In the genomic region with DNA sequence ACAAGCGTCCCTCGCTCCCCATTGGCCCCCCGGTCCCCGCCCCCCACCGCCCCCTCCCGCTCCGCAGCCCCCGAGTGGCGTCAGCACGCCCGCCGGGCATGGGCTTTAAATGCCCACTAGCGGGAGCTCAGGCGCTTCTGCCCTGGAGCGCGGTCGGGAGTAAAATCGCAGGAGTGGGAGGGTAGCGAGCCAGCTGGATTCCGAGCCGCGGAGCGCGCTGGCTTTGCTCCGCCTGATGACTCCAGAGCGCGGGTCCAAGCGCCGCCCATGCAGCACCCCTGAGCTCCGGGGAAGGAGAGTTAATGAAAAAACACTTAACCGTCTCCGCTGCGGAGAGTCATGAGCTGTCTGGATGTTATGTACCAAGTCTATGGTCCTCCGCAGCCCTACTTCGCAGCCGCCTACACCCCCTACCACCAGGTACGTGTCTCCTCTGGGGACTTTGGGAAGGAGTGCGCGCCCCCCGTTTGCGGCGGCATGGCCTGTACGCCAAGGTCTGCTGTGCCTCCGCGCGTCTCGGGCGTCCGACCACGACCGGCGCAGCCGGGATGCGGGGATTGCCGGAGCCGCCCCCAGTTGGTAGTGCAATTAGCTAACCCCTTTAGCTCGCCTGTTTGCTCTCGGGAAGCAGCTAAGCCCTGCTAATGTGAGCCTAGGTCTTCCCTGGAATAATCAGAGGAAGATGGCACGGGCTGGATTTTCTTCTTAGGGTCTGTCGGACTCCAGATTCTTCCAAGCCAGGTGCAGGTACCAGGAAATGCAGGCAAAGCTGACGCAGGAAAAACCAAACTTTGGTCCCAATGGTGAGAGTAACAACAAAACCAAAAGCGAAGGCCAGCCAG, we compare ENCODE assay signal across 8 cellular contexts. TPM values are rescaled to one million over a fixed set of nuclear protein-coding genes. Genes with fewer than 3 reads are reported as not detected.
DNase-seq lines count a peak whose midpoint lies in the region; ATAC-seq, FAIRE-seq and TF ChIP-seq lines count a peak whose summit lies in the region.

A gene with protein sequence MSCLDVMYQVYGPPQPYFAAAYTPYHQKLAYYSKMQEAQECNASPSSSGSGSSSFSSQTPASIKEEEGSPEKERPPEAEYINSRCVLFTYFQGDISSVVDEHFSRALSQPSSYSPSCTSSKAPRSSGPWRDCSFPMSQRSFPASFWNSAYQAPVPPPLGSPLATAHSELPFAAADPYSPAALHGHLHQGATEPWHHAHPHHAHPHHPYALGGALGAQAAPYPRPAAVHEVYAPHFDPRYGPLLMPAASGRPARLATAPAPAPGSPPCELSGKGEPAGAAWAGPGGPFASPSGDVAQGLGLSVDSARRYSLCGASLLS (plus strand): TSS at position 134 of the 842 bp plus-strand sequence. CDS start 206 bp downstream, at position 340.

- H3K27ac ChIP-seq in HEK293 (ENCODE audit: extremely low read depth, low read depth, low read length) (no peak within 1 kb of the TSS; the same call in 1 of the 2 replicates), endothelial cell of umbilical vein (ENCODE audit: insufficient read depth, low read depth, low read length) (no peak within 1 kb of the TSS), urinary bladder (ENCODE audit: low read depth) (no peak within 1 kb of the TSS)

- no peaks in the 10 kb centered on the region for H4K20me1 ChIP-seq in endothelial cell of umbilical vein (replicated peaks; ENCODE audit: control insufficient read depth, extremely low read depth, insufficient read depth, low read length)

- POLR2A ChIA-PET in HEK293 (lab: Yijun Ruan, JAX), result interaction anchor here (0.7 to 1.1 kb wide), 2 partner anchors 41 to 54 kb away, joined by 4 read pairs; no protein-coding TSS in a partner anchor
- POLR2A ChIA-PET in endothelial cell of umbilical vein (lab: Charles Lee), result no interaction called here

- TF ChIP-seq CTCF in HEK293 (tag by site-specific recombination; IDR thresholded peaks at IDR 0.05) (peak; percentile 37; the same call in 1 of the 2 replicates), endothelial cell of umbilical vein (IDR thresholded peaks at IDR 0.05; ENCODE audit: extremely low read depth in 1 of 2, insufficient read depth in 1 of 2, low read depth in 1 of 2, low read length in 2 of 2) (peak in 1 of 2 donors; percentile 16), mesothelial cell of epicardium (IDR thresholded peaks at IDR 0.05; ENCODE audit: unreplicated experiment) (no peak)

- no peak within 1 kb of the TSS for H3K27ac Mint-ChIP-seq in mesothelial cell of epicardium

- FAIRE-seq in endothelial cell of umbilical vein (lab: Jason Lieb, UNC), result peak; percentile 15

- H3K4me1 Mint-ChIP-seq in mesothelial cell of epicardium, result peaks cover 20% of the 10 kb centered on the region

- H3K9me3 ChIP-seq in HEK293 (ENCODE audit: control insufficient read depth, insufficient read depth, low read depth, low read length), result no peaks in the 10 kb centered on the region
- no peaks in the 10 kb centered on the region for H3K9me3 ChIP-seq in endothelial cell of umbilical vein (replicated peaks; ENCODE audit: control insufficient read depth, insufficient read depth, low read length)

- intact Hi-C loops in endothelial cell of umbilical vein (cut with micrococcal nuclease), result loop anchor here (5.0 kb wide), 1 partner anchor 337 kb away; a partner anchor contains a TSS

- no peaks in the 10 kb centered on the region for H3K79me2 ChIP-seq in endothelial cell of umbilical vein (ENCODE audit: control insufficient read depth, insufficient read depth, low read length)

- DNase-seq in D341Med (ENCODE audit: low spot score) (peak; percentile 82), RPMI7951 (ENCODE audit: low read depth) (peak; percentile 37), endothelial cell of umbilical vein (ENCODE audit: low read depth, low spot score) (peak; percentile 12), mesothelial cell of epicardium (ENCODE audit: low spot score in 2 of 2, unreplicated experiment in 2 of 2) (peak; percentile 42 to 69)

- no peaks in the 10 kb centered on the region for H3K36me3 Mint-ChIP-seq in mesothelial cell of epicardium

- H3K9me1 ChIP-seq in endothelial cell of umbilical vein (replicated peaks; ENCODE audit: control insufficient read depth, extremely low read depth, insufficient read depth, low read length), result no peaks in the 10 kb centered on the region

- no peak within 1 kb of the TSS for H3K9ac ChIP-seq in endothelial cell of umbilical vein (replicated peaks; ENCODE audit: extremely low read depth, insufficient read depth, low read length)

- H3K9me3 Mint-ChIP-seq in mesothelial cell of epicardium, result no peaks in the 10 kb centered on the region

- H3K4me1 ChIP-seq in HEK293 (ENCODE audit: control insufficient read depth, insufficient read depth, low read length) (no peaks in the 10 kb centered on the region), endothelial cell of umbilical vein (ENCODE audit: control insufficient read depth, extremely low read depth, insufficient read depth, low read length) (peaks cover 6% of the 10 kb centered on the region), urinary bladder (ENCODE audit: insufficient read depth) (no peaks in the 10 kb centered on the region)

- CTCF ChIA-PET in HEK293 (lab: Yijun Ruan, JAX) (interaction anchor here (0.7 to 1.8 kb wide), 10 partner anchors 12 to 936 kb away, joined by 3 to 6 read pairs (median 3); no protein-coding TSS in a partner anchor), endothelial cell of umbilical vein (lab: Charles Lee) (interaction anchor here (0.6 to 1.0 kb wide), 2 partner anchors 337 to 1205 kb away, joined by 3 read pairs; a partner anchor contains a TSS)

- dilution Hi-C loops in endothelial cell of umbilical vein (cut with MboI; ENCODE audit: extremely low pct_ligation_motif_present, low sequenced_read_pairs), result no loop called here

- WGBS in urinary bladder, result under 1% methylated on average over 62 of the region's 62 CpGs

- H3K36me3 ChIP-seq in HEK293 (ENCODE audit: control insufficient read depth in 2 of 2, insufficient read depth in 1 of 2, low read length in 2 of 2) (no peaks in the 10 kb centered on the region), endothelial cell of umbilical vein (ENCODE audit: control insufficient read depth in 2 of 2, extremely low read depth in 1 of 2, insufficient read depth in 2 of 2, low read length in 2 of 2) (no peaks in the 10 kb centered on the region), urinary bladder (ENCODE audit: insufficient read depth) (no peaks in the 10 kb centered on the region)

- peak within 1 kb of the TSS; percentile 60 for H3K4me3 ChIP-seq in HEK293 (ENCODE audit: low read depth, low read length)
- peak within 1 kb of the TSS in 2 of 3 experiments; percentile 22 to 33 for H3K4me3 ChIP-seq in endothelial cell of umbilical vein (replicated peaks in 1 of 3; ENCODE audit: insufficient read depth in 1 of 3, low read depth in 1 of 3, low read length in 3 of 3)
- H3K4me3 ChIP-seq in urinary bladder (ENCODE audit: low read depth, low read length), result peak within 1 kb of the TSS; percentile 50

- ATAC-seq in HG03520 (IDR thresholded peaks at IDR 0.05; ENCODE audit: unreplicated experiment), result no peak
- no peak for ATAC-seq in GM18517 (IDR thresholded peaks at IDR 0.05; ENCODE audit: unreplicated experiment)

- H3K4me2 ChIP-seq in endothelial cell of umbilical vein (ENCODE audit: insufficient read depth, low read length), result peak within 1 kb of the TSS; percentile 49

- TF ChIP-seq POLR2A in endothelial cell of umbilical vein (IDR thresholded peaks at IDR 0.05; ENCODE audit: low read depth, low read length), result no peak

- H3K4me3 Mint-ChIP-seq in mesothelial cell of epicardium, result peak within 1 kb of the TSS; percentile 68

- H3K27me3 ChIP-seq in endothelial cell of umbilical vein (ENCODE audit: control insufficient read depth in 2 of 2, insufficient read depth in 2 of 2, low read length in 2 of 2), result peaks cover 81 to 97% of the 10 kb centered on the region in 2 experiments

- no peak within 1 kb of the TSS for H2AFZ ChIP-seq in endothelial cell of umbilical vein (ENCODE audit: low read depth, low read length)

- no TSS peak for BruUV-seq in endothelial cell of umbilical vein (replicated peaks; lab: Mats Ljungman, UMichigan)

- peaks cover 98% of the 10 kb centered on the region for H3K27me3 Mint-ChIP-seq in mesothelial cell of epicardium (ENCODE audit: low read depth)

TF ChIP-seq in HEK293, 187 proteins besides CTCF, POLR2A, EP300 and RAD21 (continues in another document):
- no peak for TF ChIP-seq ZNF112 (tag by site-specific recombination; IDR thresholded peaks at IDR 0.05)

TF ChIP-seq in endothelial cell of umbilical vein, 7 proteins besides CTCF, POLR2A, EP300 and RAD21:
- TF ChIP-seq GATA2 (IDR thresholded peaks at IDR 0.05; ENCODE audit: insufficient read depth, insufficient read length, low read depth, low read length), result no peak
- no peak for TF ChIP-seq FOS (IDR thresholded peaks at IDR 0.05; ENCODE audit: borderline replicate concordance, insufficient read depth, low read length)
- no peak for TF ChIP-seq MYC (IDR thresholded peaks at IDR 0.05; ENCODE audit: low read depth, low read length)
- TF ChIP-seq, protein P1, sequence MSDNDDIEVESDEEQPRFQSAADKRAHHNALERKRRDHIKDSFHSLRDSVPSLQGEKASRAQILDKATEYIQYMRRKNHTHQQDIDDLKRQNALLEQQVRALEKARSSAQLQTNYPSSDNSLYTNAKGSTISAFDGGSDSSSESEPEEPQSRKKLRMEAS (IDR thresholded peaks at IDR 0.05; ENCODE audit: insufficient read depth, insufficient read length), result no peak
- TF ChIP-seq POLR2AphosphoS5 (IDR thresholded peaks at IDR 0.05; ENCODE audit: insufficient read depth, low read depth, low read length), result no peak
- TF ChIP-seq JUN (IDR thresholded peaks at IDR 0.05; ENCODE audit: borderline replicate concordance, insufficient read depth, insufficient read length, low read depth), result no peak
- no peak for TF ChIP-seq EZH2 (IDR thresholded peaks at IDR 0.05; ENCODE audit: borderline replicate concordance, low read depth, low read length, severe bottlenecking)
TF ChIP-seq in endothelial cell of umbilical vein: peak in this region for 0.

RNA-seq across cellular contexts. Expression of the gene that starts here (rescaled TPM):
- not detected in 2 replicates for total RNA-seq in RPMI7951 (2014; rRNA removed; shearing (Covaris generic))
- total RNA-seq in endothelial cell of umbilical vein (not detected in 2 replicates), mesothelial cell of epicardium (not detected in 3 replicates), urinary bladder (0.11 TPM)
- polyA plus RNA-seq in endothelial cell of umbilical vein (not detected in 2 replicates), urinary bladder (not detected)
- polyA plus RNA-seq in endothelial cell of umbilical vein (2011; cell fraction: cytosol; rRNA removed), result not detected in 2 replicates
- polyA plus RNA-seq in endothelial cell of umbilical vein (2011; cell fraction: nucleus; rRNA removed), result not detected in 2 replicates
- not detected in 2 replicates for polyA plus RNA-seq in endothelial cell of umbilical vein (2012)
- not detected in 2 replicates for polyA minus RNA-seq in endothelial cell of umbilical vein
- polyA minus RNA-seq in endothelial cell of umbilical vein (2011; cell fraction: cytosol; rRNA and poly(A)+ RNA removed), result not detected
- polyA minus RNA-seq in endothelial cell of umbilical vein (2011; cell fraction: nucleus; rRNA and poly(A)+ RNA removed), result not detected in 2 replicates

Comparison
In these comparisons a context has a peak if more than half of its experiments do, and no peak if none do; other contexts are left out.
1. Peak in DNase-seq in RPMI7951; RNA of the gene not detected or under 1 TPM.
2. Peak in DNase-seq, H3K4me3 ChIP-seq and H3K4me2 ChIP-seq in endothelial cell of umbilical vein; RNA of the gene not detected or under 1 TPM.
3. Peak in DNase-seq in mesothelial cell of epicardium; RNA of the gene not detected or under 1 TPM.
4. DNase-seq: peak in every context shown above with its lines; median percentile 82 in D341Med; 56 in mesothelial cell of epicardium; 37 in RPMI7951; 12 in endothelial cell of umbilical vein.